11 cellular contexts compared by ENCODE assay signal in genomic region chr13:28531956-28532225, GRCh38. TPM values are rescaled to one million over a fixed set of nuclear protein-coding genes. Genes with fewer than 3 reads are reported as not detected.
DNase-seq lines count a peak whose midpoint lies in the region; ATAC-seq and TF ChIP-seq lines count a peak whose summit lies in the region.
"Had no signal": no experiment of that assay in that cellular context is flagged by ENCODE, and none has a peak within 500 bp of the region (broad histone marks: within the 10 kb centered on the region; RNA-seq: fewer than 3 reads in every experiment).

No MANE protein-coding gene starts in this region.

- H3K9me3 ChIP-seq in HUES64 (ENCODE audit: insufficient read depth, low read depth, low read length) (peaks cover 3% of the 10 kb centered on the region; the same call in 1 of the 2 replicates), ovary (no peaks in the 10 kb centered on the region)

- peaks cover 29% of the 10 kb centered on the region for H3K4me1 ChIP-seq in HUES64 (ENCODE audit: insufficient read depth, low read length)
- H3K4me1 ChIP-seq in ovary (ENCODE audit: insufficient read depth) = peaks cover 3% of the 10 kb centered on the region

- H3K36me3 ChIP-seq in HUES64 (ENCODE audit: insufficient read depth, low read length) = no peaks in the 10 kb centered on the region
- no peaks in the 10 kb centered on the region for H3K36me3 ChIP-seq in ovary

- H3K4me3 ChIP-seq in AG09309 (ENCODE audit: control insufficient read depth, low read depth, low read length) = peak overlapping the region; percentile 48
- peak overlapping the region; percentile 62 for H3K4me3 ChIP-seq in HUES64 (ENCODE audit: low read length)
- H3K4me3 ChIP-seq in fibroblast of pulmonary artery (replicated peaks; ENCODE audit: low read depth, low read length) = peak overlapping the region; percentile 46
- peak overlapping the region; percentile 10 for H3K4me3 ChIP-seq in ovary

- TF ChIP-seq POLR2A in ovary (IDR thresholded peaks at IDR 0.05) = no peak

- DNase-seq in AG09309 (ENCODE audit: low read depth) = no peak
- DNase-seq in fibroblast of pulmonary artery (ENCODE audit: low read depth) = no peak
- no peak for DNase-seq in ovary
- DNase-seq in activated CD4-positive, alpha-beta memory T cell treated with anti-CD3 and anti-CD28 coated beads for 36 hours = no peak
- DNase-seq in NCI-H69 (lab: John Stamatoyannopoulos, UW) = no peak
- DNase-seq: activated CD4-positive, alpha-beta T cell treated with anti-CD3 and anti-CD28 coated beads for 1 hour had no signal

- no peak overlapping the region for H3K27ac Mint-ChIP-seq in activated CD4-positive, alpha-beta memory T cell treated with anti-CD3 and anti-CD28 coated beads for 36 hours
- H3K27ac Mint-ChIP-seq: activated naive CD4-positive, alpha-beta T cell treated with anti-CD3 and anti-CD28 coated beads, Interleukin-2, amount 50 U/mL, for 72 hours; naive thymus-derived CD4-positive, alpha-beta T cell had no signal

- H3K9me3 Mint-ChIP-seq in activated CD4-positive, alpha-beta memory T cell treated with anti-CD3 and anti-CD28 coated beads for 36 hours = no peaks in the 10 kb centered on the region
- H3K9me3 Mint-ChIP-seq: activated naive CD4-positive, alpha-beta T cell treated with anti-CD3 and anti-CD28 coated beads, Interleukin-2, amount 50 U/mL, for 72 hours had no signal

- peaks cover 39% of the 10 kb centered on the region for H3K27me3 Mint-ChIP-seq in activated CD4-positive, alpha-beta memory T cell treated with anti-CD3 and anti-CD28 coated beads for 36 hours

- no peak for TF ChIP-seq EP300 in ovary (IDR thresholded peaks at IDR 0.05)

- CTCF ChIA-PET in activated CD4-positive, alpha-beta memory T cell treated with anti-CD3 and anti-CD28 coated beads for 36 hours (lab: Charles Lee) = no interaction called here

- TF ChIP-seq CTCF in AG09309 (IDR thresholded peaks at IDR 0.05; ENCODE audit: control insufficient read depth, insufficient read depth, low read depth, low read length, missing control alignments) (no peak), fibroblast of pulmonary artery (IDR thresholded peaks at IDR 0.05; ENCODE audit: low read length, missing control alignments) (no peak), ovary (IDR thresholded peaks at IDR 0.05) (no peak)

- 9% methylated on average over 6 of the region's 6 CpGs for WGBS in HUES64
- WGBS in ovary, 3 donors = 6 to 8% (median 7%) methylated on average over 6 of the region's 6 CpGs

- peaks cover 3% of the 10 kb centered on the region for H3K4me1 Mint-ChIP-seq in activated CD4-positive, alpha-beta memory T cell treated with anti-CD3 and anti-CD28 coated beads for 36 hours (ENCODE audit: low read depth)

- H3K9ac ChIP-seq in HUES64 (ENCODE audit: low read depth, low read length) = no peak overlapping the region

- no peaks in the 10 kb centered on the region for H3K36me3 Mint-ChIP-seq in activated CD4-positive, alpha-beta memory T cell treated with anti-CD3 and anti-CD28 coated beads for 36 hours

- intact Hi-C loops in ovary (cut with DNase I) = no loop called here
- intact Hi-C loops in activated CD4-positive, alpha-beta memory T cell treated with anti-CD3 and anti-CD28 coated beads for 36 hours (cut with micrococcal nuclease) = no loop called here

- H3K4me3 Mint-ChIP-seq in activated CD4-positive, alpha-beta memory T cell treated with anti-CD3 and anti-CD28 coated beads for 36 hours = no peak overlapping the region

- H3K27me3 ChIP-seq in HUES64 (ENCODE audit: insufficient read depth, low read length) (peaks cover 40% of the 10 kb centered on the region), ovary (no peaks in the 10 kb centered on the region)

- no peak for ATAC-seq in HG03139 (IDR thresholded peaks at IDR 0.05; ENCODE audit: unreplicated experiment)
- ATAC-seq in GM19397 (IDR thresholded peaks at IDR 0.05; ENCODE audit: unreplicated experiment) = no peak

- POLR2A ChIA-PET in activated CD4-positive, alpha-beta memory T cell treated with anti-CD3 and anti-CD28 coated beads for 36 hours (lab: Charles Lee) = no interaction called here

- H3K27ac ChIP-seq in HUES64 (ENCODE audit: low read depth, low read length) (no peak overlapping the region), ovary (no peak overlapping the region)

RNA-seq across cellular contexts. Expression of gene FLT1, which starts 37.0 kb away (rescaled TPM):
- 40.7 TPM for polyA plus RNA-seq in HUES64 (2013, experiment 1 of 2)
- 34.1 TPM for polyA plus RNA-seq in HUES64 (2013, experiment 2 of 2)
- total RNA-seq in ovary = 10 to 100 TPM in 3 of 7 donors, 1 to 10 TPM in 4; 5.8 to 31.4 (median 9.9) TPM
- polyA plus RNA-seq in ovary = 10 to 100 TPM in 1 of 2 donors, 1 to 10 TPM in 1; 7.3 to 19.3 TPM
- 10 to 100 TPM; 17.2 to 19.5 TPM for total RNA-seq in activated CD4-positive, alpha-beta memory T cell treated with anti-CD3 and anti-CD28 coated beads for 36 hours

Comparison
In these comparisons a context has a peak if more than half of its experiments do, and no peak if none do; other contexts are left out.
1. H3K4me3 ChIP-seq: peak in every context shown above with its lines; median percentile 62 in HUES64; 48 in AG09309; 46 in fibroblast of pulmonary artery; 10 in ovary.